ENCODE assay signal across 1 cellular context in the genomic region with DNA sequence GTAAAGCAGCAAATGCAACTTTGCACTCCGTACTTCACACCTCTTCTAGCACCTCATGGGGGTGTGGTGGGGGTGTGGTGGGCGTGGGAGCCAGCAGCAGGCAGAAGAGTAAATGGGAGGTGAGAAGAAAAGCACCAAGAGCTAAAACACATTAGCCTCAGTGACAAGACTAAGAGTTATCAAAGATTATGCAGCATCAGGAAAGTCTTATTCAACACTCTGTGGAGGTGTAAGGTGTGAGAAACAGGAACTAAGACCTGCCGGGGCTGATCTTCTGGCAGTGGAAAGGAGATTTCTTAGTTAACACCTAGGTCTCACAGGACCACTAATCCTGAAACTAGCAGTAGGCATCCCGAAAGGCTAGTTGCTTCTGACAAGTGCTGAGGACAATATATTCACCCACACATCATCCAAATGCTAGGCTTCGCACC.
TF ChIP-seq lines count a peak whose summit lies in the region.

No MANE protein-coding gene starts in this region.

TF ChIP-seq in GM23338, 12 proteins besides CTCF, POLR2A, EP300 and RAD21 (continued from another document):
- no peak for TF ChIP-seq EZH2 (IDR thresholded peaks at IDR 0.05; ENCODE audit: low read depth, unreplicated experiment)
- no peak for TF ChIP-seq POLR2AphosphoS5 (IDR thresholded peaks at IDR 0.05; ENCODE audit: low read depth)
